2 cellular contexts compared by ENCODE assay signal in the genomic region with DNA sequence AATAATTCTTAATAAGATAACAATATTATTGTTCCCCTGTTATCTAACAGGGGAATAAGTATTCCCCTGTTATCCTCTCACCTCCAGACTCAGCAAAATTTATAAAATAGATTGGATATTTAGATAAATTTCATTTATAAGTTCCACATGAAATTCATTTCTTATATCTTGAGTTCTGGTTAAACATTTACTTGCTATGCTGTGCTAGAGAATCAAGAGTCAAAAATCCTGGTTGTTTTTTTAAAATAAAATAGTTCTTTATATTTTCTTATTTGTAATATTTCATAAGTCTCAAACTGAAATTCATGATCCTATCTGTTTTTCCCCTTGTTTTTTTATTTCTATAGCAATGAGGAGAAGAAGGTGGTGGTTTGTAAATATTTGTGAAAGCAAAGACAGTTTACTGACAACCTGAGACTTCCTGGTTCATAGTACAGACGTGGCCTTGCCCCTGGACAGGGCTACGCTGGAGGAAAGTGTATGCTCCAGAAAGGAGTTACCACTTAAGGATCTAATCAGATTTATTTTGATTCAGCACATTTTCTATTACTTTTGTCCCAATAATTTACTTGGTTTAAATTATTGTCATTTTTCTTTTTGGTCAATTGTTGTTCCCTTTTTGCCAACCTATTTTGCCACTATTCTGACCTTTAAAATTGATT.
TF ChIP-seq lines count a peak whose summit lies in the region.

No MANE protein-coding gene starts in this region.

TF ChIP-seq in A549, 52 proteins besides CTCF, POLR2A, EP300 and RAD21:
- TF ChIP-seq, protein P1, sequence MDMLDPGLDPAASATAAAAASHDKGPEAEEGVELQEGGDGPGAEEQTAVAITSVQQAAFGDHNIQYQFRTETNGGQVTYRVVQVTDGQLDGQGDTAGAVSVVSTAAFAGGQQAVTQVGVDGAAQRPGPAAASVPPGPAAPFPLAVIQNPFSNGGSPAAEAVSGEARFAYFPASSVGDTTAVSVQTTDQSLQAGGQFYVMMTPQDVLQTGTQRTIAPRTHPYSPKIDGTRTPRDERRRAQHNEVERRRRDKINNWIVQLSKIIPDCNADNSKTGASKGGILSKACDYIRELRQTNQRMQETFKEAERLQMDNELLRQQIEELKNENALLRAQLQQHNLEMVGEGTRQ (IDR thresholded peaks at IDR 0.05): no peak
- TF ChIP-seq NPAS2 (CRISPR knock-in tag; IDR thresholded peaks at IDR 0.05; ENCODE audit: borderline replicate concordance) (no peak), BHLHE40 (IDR thresholded peaks at IDR 0.05; ENCODE audit: low read depth, low read length) (no peak), MAZ (IDR thresholded peaks at IDR 0.05; ENCODE audit: borderline replicate concordance, low read depth, low read length) (no peak), CEBPB (IDR thresholded peaks at IDR 0.05) (no peak), HOXA7 (CRISPR knock-in tag; IDR thresholded peaks at IDR 0.05) (no peak), POLR2AphosphoS2 (conservative IDR thresholded peaks at IDR 0.05; ENCODE audit: low read length) (no peak), KDM5A (IDR thresholded peaks at IDR 0.05) (no peak), FOXS1 (CRISPR knock-in tag; IDR thresholded peaks at IDR 0.05) (no peak), KDM1A (IDR thresholded peaks at IDR 0.05; ENCODE audit: low read depth) (no peak), RNF2 (IDR thresholded peaks at IDR 0.05; ENCODE audit: borderline replicate concordance, low read depth) (no peak)
- TF ChIP-seq, protein P2, sequence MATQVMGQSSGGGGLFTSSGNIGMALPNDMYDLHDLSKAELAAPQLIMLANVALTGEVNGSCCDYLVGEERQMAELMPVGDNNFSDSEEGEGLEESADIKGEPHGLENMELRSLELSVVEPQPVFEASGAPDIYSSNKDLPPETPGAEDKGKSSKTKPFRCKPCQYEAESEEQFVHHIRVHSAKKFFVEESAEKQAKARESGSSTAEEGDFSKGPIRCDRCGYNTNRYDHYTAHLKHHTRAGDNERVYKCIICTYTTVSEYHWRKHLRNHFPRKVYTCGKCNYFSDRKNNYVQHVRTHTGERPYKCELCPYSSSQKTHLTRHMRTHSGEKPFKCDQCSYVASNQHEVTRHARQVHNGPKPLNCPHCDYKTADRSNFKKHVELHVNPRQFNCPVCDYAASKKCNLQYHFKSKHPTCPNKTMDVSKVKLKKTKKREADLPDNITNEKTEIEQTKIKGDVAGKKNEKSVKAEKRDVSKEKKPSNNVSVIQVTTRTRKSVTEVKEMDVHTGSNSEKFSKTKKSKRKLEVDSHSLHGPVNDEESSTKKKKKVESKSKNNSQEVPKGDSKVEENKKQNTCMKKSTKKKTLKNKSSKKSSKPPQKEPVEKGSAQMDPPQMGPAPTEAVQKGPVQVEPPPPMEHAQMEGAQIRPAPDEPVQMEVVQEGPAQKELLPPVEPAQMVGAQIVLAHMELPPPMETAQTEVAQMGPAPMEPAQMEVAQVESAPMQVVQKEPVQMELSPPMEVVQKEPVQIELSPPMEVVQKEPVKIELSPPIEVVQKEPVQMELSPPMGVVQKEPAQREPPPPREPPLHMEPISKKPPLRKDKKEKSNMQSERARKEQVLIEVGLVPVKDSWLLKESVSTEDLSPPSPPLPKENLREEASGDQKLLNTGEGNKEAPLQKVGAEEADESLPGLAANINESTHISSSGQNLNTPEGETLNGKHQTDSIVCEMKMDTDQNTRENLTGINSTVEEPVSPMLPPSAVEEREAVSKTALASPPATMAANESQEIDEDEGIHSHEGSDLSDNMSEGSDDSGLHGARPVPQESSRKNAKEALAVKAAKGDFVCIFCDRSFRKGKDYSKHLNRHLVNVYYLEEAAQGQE (IDR thresholded peaks at IDR 0.05): no peak

TF ChIP-seq in HepG2, 621 proteins besides CTCF, POLR2A, EP300 and RAD21:
- TF ChIP-seq FOXP1 (IDR thresholded peaks at IDR 0.05) (no peak), FOXP1 (CRISPR knock-in tag; IDR thresholded peaks at IDR 0.05) (0 out of 2 replicates have a peak, but pooled peaks have one; percentile 31), SRSF1 (optimal IDR thresholded peaks at IDR 0.05; ENCODE audit: low read depth, low read length) (no peak), ZZZ3 (CRISPR knock-in tag; IDR thresholded peaks at IDR 0.05; ENCODE audit: borderline replicate concordance) (no peak), ZFX (CRISPR knock-in tag; IDR thresholded peaks at IDR 0.05; ENCODE audit: low read depth) (no peak), KDM5A (IDR thresholded peaks at IDR 0.05; ENCODE audit: borderline replicate concordance, low read length) (no peak), GATAD2A (CRISPR knock-in tag; IDR thresholded peaks at IDR 0.05) (peak; percentile 27; the same call in 1 of the 2 replicates), ZNF879 (CRISPR knock-in tag; IDR thresholded peaks at IDR 0.05) (no peak), ZNF598 (CRISPR knock-in tag; IDR thresholded peaks at IDR 0.05; ENCODE audit: borderline replicate concordance) (no peak), NFYC (CRISPR knock-in tag; IDR thresholded peaks at IDR 0.05) (no peak), ZNF207 (IDR thresholded peaks at IDR 0.05; ENCODE audit: borderline replicate concordance) (no peak), ELF1 (CRISPR knock-in tag; IDR thresholded peaks at IDR 0.05) (peak; percentile 51; the same call in 1 of the 2 replicates), ZBTB33 (CRISPR knock-in tag; IDR thresholded peaks at IDR 0.05) (no peak), SIX1 (CRISPR knock-in tag; IDR thresholded peaks at IDR 0.05; ENCODE audit: borderline replicate concordance) (no peak), ELF3 (CRISPR knock-in tag; IDR thresholded peaks at IDR 0.05) (peak; percentile 94), ARID5B (CRISPR knock-in tag; IDR thresholded peaks at IDR 0.05) (0 out of 2 replicates have a peak, but pooled peaks have one; percentile 35), ZSCAN29 (CRISPR knock-in tag; conservative IDR thresholded peaks at IDR 0.05) (no peak), RORA (CRISPR knock-in tag; IDR thresholded peaks at IDR 0.05) (no peak), ZNF784 (CRISPR knock-in tag; IDR thresholded peaks at IDR 0.05; ENCODE audit: borderline replicate concordance) (no peak), HNF4A (CRISPR knock-in tag; IDR thresholded peaks at IDR 0.05) (0 out of 2 replicates have a peak, but pooled peaks have one; percentile 21), FOXA3 (CRISPR knock-in tag; IDR thresholded peaks at IDR 0.05) (peak; percentile 48; the same call in 1 of the 2 replicates)
- TF ChIP-seq, protein P3, sequence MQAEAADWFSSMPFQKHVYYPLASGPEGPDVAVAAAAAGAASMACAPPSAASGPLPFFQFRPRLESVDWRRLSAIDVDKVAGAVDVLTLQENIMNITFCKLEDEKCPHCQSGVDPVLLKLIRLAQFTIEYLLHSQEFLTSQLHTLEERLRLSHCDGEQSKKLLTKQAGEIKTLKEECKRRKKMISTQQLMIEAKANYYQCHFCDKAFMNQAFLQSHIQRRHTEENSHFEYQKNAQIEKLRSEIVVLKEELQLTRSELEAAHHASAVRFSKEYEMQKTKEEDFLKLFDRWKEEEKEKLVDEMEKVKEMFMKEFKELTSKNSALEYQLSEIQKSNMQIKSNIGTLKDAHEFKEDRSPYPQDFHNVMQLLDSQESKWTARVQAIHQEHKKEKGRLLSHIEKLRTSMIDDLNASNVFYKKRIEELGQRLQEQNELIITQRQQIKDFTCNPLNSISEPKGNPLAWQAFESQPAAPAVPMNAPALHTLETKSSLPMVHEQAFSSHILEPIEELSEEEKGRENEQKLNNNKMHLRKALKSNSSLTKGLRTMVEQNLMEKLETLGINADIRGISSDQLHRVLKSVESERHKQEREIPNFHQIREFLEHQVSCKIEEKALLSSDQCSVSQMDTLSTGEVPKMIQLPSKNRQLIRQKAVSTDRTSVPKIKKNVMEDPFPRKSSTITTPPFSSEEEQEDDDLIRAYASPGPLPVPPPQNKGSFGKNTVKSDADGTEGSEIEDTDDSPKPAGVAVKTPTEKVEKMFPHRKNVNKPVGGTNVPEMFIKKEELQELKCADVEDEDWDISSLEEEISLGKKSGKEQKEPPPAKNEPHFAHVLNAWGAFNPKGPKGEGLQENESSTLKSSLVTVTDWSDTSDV (CRISPR knock-in tag; IDR thresholded peaks at IDR 0.05): no peak
- TF ChIP-seq, protein P4, sequence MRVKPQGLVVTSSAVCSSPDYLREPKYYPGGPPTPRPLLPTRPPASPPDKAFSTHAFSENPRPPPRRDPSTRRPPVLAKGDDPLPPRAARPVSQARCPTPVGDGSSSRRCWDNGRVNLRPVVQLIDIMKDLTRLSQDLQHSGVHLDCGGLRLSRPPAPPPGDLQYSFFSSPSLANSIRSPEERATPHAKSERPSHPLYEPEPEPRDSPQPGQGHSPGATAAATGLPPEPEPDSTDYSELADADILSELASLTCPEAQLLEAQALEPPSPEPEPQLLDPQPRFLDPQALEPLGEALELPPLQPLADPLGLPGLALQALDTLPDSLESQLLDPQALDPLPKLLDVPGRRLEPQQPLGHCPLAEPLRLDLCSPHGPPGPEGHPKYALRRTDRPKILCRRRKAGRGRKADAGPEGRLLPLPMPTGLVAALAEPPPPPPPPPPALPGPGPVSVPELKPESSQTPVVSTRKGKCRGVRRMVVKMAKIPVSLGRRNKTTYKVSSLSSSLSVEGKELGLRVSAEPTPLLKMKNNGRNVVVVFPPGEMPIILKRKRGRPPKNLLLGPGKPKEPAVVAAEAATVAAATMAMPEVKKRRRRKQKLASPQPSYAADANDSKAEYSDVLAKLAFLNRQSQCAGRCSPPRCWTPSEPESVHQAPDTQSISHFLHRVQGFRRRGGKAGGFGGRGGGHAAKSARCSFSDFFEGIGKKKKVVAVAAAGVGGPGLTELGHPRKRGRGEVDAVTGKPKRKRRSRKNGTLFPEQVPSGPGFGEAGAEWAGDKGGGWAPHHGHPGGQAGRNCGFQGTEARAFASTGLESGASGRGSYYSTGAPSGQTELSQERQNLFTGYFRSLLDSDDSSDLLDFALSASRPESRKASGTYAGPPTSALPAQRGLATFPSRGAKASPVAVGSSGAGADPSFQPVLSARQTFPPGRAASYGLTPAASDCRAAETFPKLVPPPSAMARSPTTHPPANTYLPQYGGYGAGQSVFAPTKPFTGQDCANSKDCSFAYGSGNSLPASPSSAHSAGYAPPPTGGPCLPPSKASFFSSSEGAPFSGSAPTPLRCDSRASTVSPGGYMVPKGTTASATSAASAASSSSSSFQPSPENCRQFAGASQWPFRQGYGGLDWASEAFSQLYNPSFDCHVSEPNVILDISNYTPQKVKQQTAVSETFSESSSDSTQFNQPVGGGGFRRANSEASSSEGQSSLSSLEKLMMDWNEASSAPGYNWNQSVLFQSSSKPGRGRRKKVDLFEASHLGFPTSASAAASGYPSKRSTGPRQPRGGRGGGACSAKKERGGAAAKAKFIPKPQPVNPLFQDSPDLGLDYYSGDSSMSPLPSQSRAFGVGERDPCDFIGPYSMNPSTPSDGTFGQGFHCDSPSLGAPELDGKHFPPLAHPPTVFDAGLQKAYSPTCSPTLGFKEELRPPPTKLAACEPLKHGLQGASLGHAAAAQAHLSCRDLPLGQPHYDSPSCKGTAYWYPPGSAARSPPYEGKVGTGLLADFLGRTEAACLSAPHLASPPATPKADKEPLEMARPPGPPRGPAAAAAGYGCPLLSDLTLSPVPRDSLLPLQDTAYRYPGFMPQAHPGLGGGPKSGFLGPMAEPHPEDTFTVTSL (CRISPR knock-in tag; IDR thresholded peaks at IDR 0.05; ENCODE audit: borderline replicate concordance): peak; percentile 35; the same call in 1 of the 2 replicates
